13 cellular contexts compared by ENCODE assay signal in genomic region chr10:77027576-77027975, GRCh38.
DNase-seq lines count a peak whose midpoint lies in the region; ATAC-seq and TF ChIP-seq lines count a peak whose summit lies in the region.
"Had no signal": no experiment of that assay in that cellular context is flagged by ENCODE, and none has a peak within 500 bp of the region (broad histone marks: within the 10 kb centered on the region; RNA-seq: fewer than 3 reads in every experiment).

No MANE protein-coding gene starts in this region.

- DNase-seq in GM12865 (ENCODE audit: low read depth) (peak; percentile 61), NOMO-1 (lab: John Stamatoyannopoulos, UW; ENCODE audit: unreplicated experiment in 2 of 2) (peak; percentile 74), dermis blood vessel endothelial cell (no peak), 8988T (no peak), lower leg skin (ENCODE audit: low spot score in 2 of 2) (no peak)
- DNase-seq in activated T-cell treated with anti-CD3 and anti-CD28 coated beads, Interleukin-2, amount 50 U/mL, for 48 hours, result no peak
- DNase-seq: activated CD4-positive, alpha-beta T cell treated with anti-CD3 and anti-CD28 coated beads, Interleukin-2, amount 50 U/mL, for 4 hours; foreskin melanocyte; left ventricle myocardium inferior; nucleus accumbens had no signal

- intact Hi-C loops in lower leg skin (cut with DNase I; ENCODE audit: low total_unique reads), result no loop called here

- ATAC-seq in GM19463 (IDR thresholded peaks at IDR 0.05; ENCODE audit: unreplicated experiment) (peak; percentile 94), HG03025 (IDR thresholded peaks at IDR 0.05; ENCODE audit: low FRiP score, unreplicated experiment) (peak; percentile 70)
- ATAC-seq: HepG2 had no signal

- no peak for TF ChIP-seq CTCF in GM12865 (IDR thresholded peaks at IDR 0.05; ENCODE audit: insufficient read depth, low read depth, low read length, missing control alignments)
- TF ChIP-seq CTCF in lower leg skin (IDR thresholded peaks at IDR 0.05), result no peak

- TF ChIP-seq POLR2A in lower leg skin (IDR thresholded peaks at IDR 0.05), result no peak

- no peak overlapping the region for H3K4me3 ChIP-seq in GM12865 (ENCODE audit: low read depth, low read length)
- no peak overlapping the region for H3K4me3 ChIP-seq in lower leg skin (ENCODE audit: low read depth, poor library complexity, severe bottlenecking)
- H3K4me3 ChIP-seq: left ventricle myocardium inferior had no signal

- 78 to 86% methylated on average over 9 of the region's 9 CpGs for WGBS in lower leg skin, 2 donors

Comparison
In these comparisons a context has a peak if more than half of its experiments do, and no peak if none do; other contexts are left out.
1. DNase-seq: peak in GM12865 (single experiment) and NOMO-1 (2 of 2); none in dermis blood vessel endothelial cell (single experiment), 8988T (single experiment), activated T-cell treated with anti-CD3 and anti-CD28 coated beads, Interleukin-2, amount 50 U/mL, for 48 hours (0 of 2) and lower leg skin (0 of 2).